15 cellular contexts compared by ENCODE assay signal in genomic region chr1:156582388-156583022, GRCh38. TPM values are rescaled to one million over a fixed set of nuclear protein-coding genes. Genes with fewer than 3 reads are reported as not detected.
A peak's percentile ranks its signal among the peaks of the same experiment; 100 is the strongest.
DNase-seq lines count a peak whose midpoint lies in the region; ATAC-seq and TF ChIP-seq lines count a peak whose summit lies in the region.
"Had no signal": no experiment of that assay in that cellular context is flagged by ENCODE, and none has a peak within 500 bp of the region (broad histone marks: within the 10 kb centered on the region; RNA-seq: fewer than 3 reads in every experiment).

No MANE protein-coding gene starts in this region.

- ATAC-seq in naive thymus-derived CD8-positive, alpha-beta T cell = peak; percentile 37 to 49
- no peak for ATAC-seq in HG02981 (IDR thresholded peaks at IDR 0.05; ENCODE audit: unreplicated experiment)

- H3K4me3 ChIP-seq in DOHH2 (ENCODE audit: low read length) = peak overlapping the region; percentile 15; the same call in 1 of the 2 replicates
- H3K4me3 ChIP-seq in thyroid gland (replicated peaks in 1 of 3) = no peak overlapping the region

- no peaks in the 10 kb centered on the region for H3K9me3 ChIP-seq in DOHH2 (ENCODE audit: control insufficient read depth, insufficient read depth, low read length)
- no peaks in the 10 kb centered on the region for H3K9me3 ChIP-seq in thyroid gland

- TF ChIP-seq POLR2A in thyroid gland (IDR thresholded peaks at IDR 0.05) = no peak

- H3K36me3 ChIP-seq in DOHH2 (ENCODE audit: control insufficient read depth, low read length) = no peaks in the 10 kb centered on the region
- H3K36me3 ChIP-seq in thyroid gland = no peaks in the 10 kb centered on the region

- peaks cover 26% of the 10 kb centered on the region for H3K4me1 Mint-ChIP-seq in activated T-cell treated with anti-CD3 and anti-CD28 coated beads, Interleukin-2, amount 50 U/mL, for 24 hours (ENCODE audit: low read depth)
- H3K4me1 Mint-ChIP-seq in naive thymus-derived CD8-positive, alpha-beta T cell = peaks cover 25 to 58% (median 42%) of the 10 kb centered on the region in 4 donors

- peak overlapping the region; percentile 39 for H3K4me2 ChIP-seq in DOHH2 (ENCODE audit: low read length)

- TF ChIP-seq CTCF in DOHH2 (IDR thresholded peaks at IDR 0.05; ENCODE audit: low read depth, low read length, poor library complexity, severe bottlenecking) (no peak), GM20000 (IDR thresholded peaks at IDR 0.05; ENCODE audit: extremely low read depth, missing control alignments) (peak; percentile 0), thyroid gland (IDR thresholded peaks at IDR 0.05) (no peak)

- no peaks in the 10 kb centered on the region for H3K9me3 Mint-ChIP-seq in activated T-cell treated with anti-CD3 and anti-CD28 coated beads, Interleukin-2, amount 50 U/mL, for 24 hours
- no peaks in the 10 kb centered on the region for H3K9me3 Mint-ChIP-seq in naive thymus-derived CD8-positive, alpha-beta T cell

- POLR2A ChIA-PET in naive thymus-derived CD8-positive, alpha-beta T cell (lab: Charles Lee) = interaction anchor here (0.5 to 6.2 kb wide), 15 partner anchors 10 to 158 kb away, joined by 3 to 163 read pairs (median 6); partner anchors contain the start of genes GPATCH4, IQGAP3, MEF2D and METTL25B

- intact Hi-C loops in thyroid gland (cut with DNase I) = loop anchor here (5.0 kb wide), 1 partner anchor 75 kb away; no protein-coding TSS in a partner anchor

- no peaks in the 10 kb centered on the region for H4K20me1 ChIP-seq in DOHH2 (ENCODE audit: control insufficient read depth, insufficient read depth, low read depth, low read length)

- 87 to 88% methylated on average over 5 of the region's 9 CpGs for WGBS in thyroid gland, 2 donors

- H3K9me2 ChIP-seq in DOHH2 (replicated peaks; ENCODE audit: control insufficient read depth, low read length) = no peaks in the 10 kb centered on the region

- H3K27ac ChIP-seq in DOHH2 (ENCODE audit: low read depth, low read length) (no peak overlapping the region), thyroid gland (no peak overlapping the region)
- H3K27ac ChIP-seq: parathyroid adenoma, VCaP had no signal

- no peaks in the 10 kb centered on the region for H3K79me2 ChIP-seq in DOHH2 (ENCODE audit: control insufficient read depth, low read length)
- H3K79me2 ChIP-seq: parathyroid adenoma had no signal

- H3K27ac Mint-ChIP-seq in activated T-cell treated with anti-CD3 and anti-CD28 coated beads, Interleukin-2, amount 50 U/mL, for 24 hours = peak overlapping the region; percentile 90
- H3K27ac Mint-ChIP-seq in naive thymus-derived CD8-positive, alpha-beta T cell = peak overlapping the region; percentile 91 to 100 (median 98)

- peaks cover 30% of the 10 kb centered on the region for H3K4me1 ChIP-seq in DOHH2 (ENCODE audit: control insufficient read depth, low read length)
- no peaks in the 10 kb centered on the region for H3K4me1 ChIP-seq in thyroid gland
- H3K4me1 ChIP-seq: parathyroid adenoma had no signal

- H3K4me3 Mint-ChIP-seq in activated T-cell treated with anti-CD3 and anti-CD28 coated beads, Interleukin-2, amount 50 U/mL, for 24 hours = peak overlapping the region; percentile 83
- peak overlapping the region; percentile 95 to 99 (median 97) for H3K4me3 Mint-ChIP-seq in naive thymus-derived CD8-positive, alpha-beta T cell

- DNase-seq in GM20000 (ENCODE audit: low spot score) = peak; percentile 40
- peak; percentile 60 for DNase-seq in activated T-cell treated with anti-CD3 and anti-CD28 coated beads, Interleukin-2, amount 50 U/mL, for 24 hours
- peak in 5 of 10 donors; percentile 7 to 44 (median 29) for DNase-seq in naive thymus-derived CD8-positive, alpha-beta T cell
- DNase-seq in thyroid gland = no peak
- no peak for DNase-seq in hypothalamus (lab: John Stamatoyannopoulos, UW)
- DNase-seq in HCEC 1CT = no peak
- DNase-seq: COR-L47; NCI-H2171 treated with DMSO at 0.1 percent for 48 hours; stimulated activated CD4-positive, alpha-beta T cell treated with anti-CD3 and anti-CD28 coated beads, Interleukin-4, amount 100 ng/mL, for 1 hour had no signal

- H3K27me3 Mint-ChIP-seq in activated T-cell treated with anti-CD3 and anti-CD28 coated beads, Interleukin-2, amount 50 U/mL, for 24 hours = no peaks in the 10 kb centered on the region
- no peaks in the 10 kb centered on the region for H3K27me3 Mint-ChIP-seq in naive thymus-derived CD8-positive, alpha-beta T cell

- no peaks in the 10 kb centered on the region for H3F3A ChIP-seq in DOHH2 (ENCODE audit: control insufficient read depth, insufficient read depth)

- H3K36me3 Mint-ChIP-seq in activated T-cell treated with anti-CD3 and anti-CD28 coated beads, Interleukin-2, amount 50 U/mL, for 24 hours (ENCODE audit: low read depth) = peaks cover 18% of the 10 kb centered on the region
- H3K36me3 Mint-ChIP-seq in naive thymus-derived CD8-positive, alpha-beta T cell = peaks cover 0 to 10% (median 8%) of the 10 kb centered on the region in 3 donors

- H3K27me3 ChIP-seq in DOHH2 (ENCODE audit: control insufficient read depth, low read length) = no peaks in the 10 kb centered on the region
- no peaks in the 10 kb centered on the region for H3K27me3 ChIP-seq in thyroid gland

RNA-seq across cellular contexts. Expression of gene TTC24, which starts 3.0 kb away (rescaled TPM):
- 10 to 100 TPM; 41.3 to 44.3 TPM for total RNA-seq in naive thymus-derived CD8-positive, alpha-beta T cell
- polyA plus RNA-seq in naive thymus-derived CD8-positive, alpha-beta T cell = 1 to 10 TPM; 3.8 to 6.7 (median 6.7) TPM
- under 1 TPM in 2 of 4 donors, not detected in 2; 0.27 to 0.67 TPM for total RNA-seq in thyroid gland
- total RNA-seq: subcutaneous adipose tissue had no signal
- polyA plus RNA-seq: aorta had no signal

RNA-seq across cellular contexts. Expression of gene NAXE, which starts 9.1 kb away (rescaled TPM):
- total RNA-seq in naive thymus-derived CD8-positive, alpha-beta T cell = 10 to 100 TPM; 39.7 to 42.1 TPM
- polyA plus RNA-seq in naive thymus-derived CD8-positive, alpha-beta T cell = 100 to 1,000 TPM in 2 of 3 donors, 10 to 100 TPM in 1; 85.6 to 124 (median 103) TPM
- total RNA-seq in thyroid gland = 100 to 1,000 TPM in 3 of 4 donors, 10 to 100 TPM in 1; 69.1 to 176 (median 117) TPM

RNA-seq across cellular contexts. Expression of gene IQGAP3, which starts 10.1 kb away (rescaled TPM):
- under 1 TPM in 1 of 2 experiments, not detected in 1; 0.08 TPM for total RNA-seq in naive thymus-derived CD8-positive, alpha-beta T cell
- not detected for polyA plus RNA-seq in naive thymus-derived CD8-positive, alpha-beta T cell
- total RNA-seq in thyroid gland = 1 to 10 TPM in 1 of 4 donors, under 1 TPM in 3; 0.15 to 1.4 (median 0.50) TPM

RNA-seq across cellular contexts. Expression of gene GPATCH4, which starts 18.8 kb away (rescaled TPM):
- 10 to 100 TPM; 44.2 to 45.1 TPM for total RNA-seq in naive thymus-derived CD8-positive, alpha-beta T cell
- polyA plus RNA-seq in naive thymus-derived CD8-positive, alpha-beta T cell = 10 to 100 TPM; 27.3 to 70.4 (median 42.0) TPM
- total RNA-seq in thyroid gland = 10 to 100 TPM; 14.1 to 49.2 (median 24.5) TPM

RNA-seq across cellular contexts. Expression of gene HAPLN2, which starts 36.7 kb away (rescaled TPM):
- under 1 TPM; 0.39 to 0.58 TPM for total RNA-seq in naive thymus-derived CD8-positive, alpha-beta T cell
- polyA plus RNA-seq in naive thymus-derived CD8-positive, alpha-beta T cell = not detected
- under 1 TPM in 1 of 4 donors, not detected in 3; 0.79 TPM for total RNA-seq in thyroid gland

Comparison
In these comparisons a context has a peak if more than half of its experiments do, and no peak if none do; other contexts are left out.
1. DNase-seq: peak in GM20000 (single experiment) and activated T-cell treated with anti-CD3 and anti-CD28 coated beads, Interleukin-2, amount 50 U/mL, for 24 hours (single experiment); none in thyroid gland (0 of 2), hypothalamus (0 of 51) and HCEC 1CT (single experiment).
2. RNA of gene TTC24, which starts 3.0 kb away (total RNA-seq): 41.3 to 44.3 TPM in naive thymus-derived CD8-positive, alpha-beta T cell; 0.27 to 0.67 TPM in thyroid gland; every median in the first group is over 10 times any median in the second.